In the genomic region with DNA sequence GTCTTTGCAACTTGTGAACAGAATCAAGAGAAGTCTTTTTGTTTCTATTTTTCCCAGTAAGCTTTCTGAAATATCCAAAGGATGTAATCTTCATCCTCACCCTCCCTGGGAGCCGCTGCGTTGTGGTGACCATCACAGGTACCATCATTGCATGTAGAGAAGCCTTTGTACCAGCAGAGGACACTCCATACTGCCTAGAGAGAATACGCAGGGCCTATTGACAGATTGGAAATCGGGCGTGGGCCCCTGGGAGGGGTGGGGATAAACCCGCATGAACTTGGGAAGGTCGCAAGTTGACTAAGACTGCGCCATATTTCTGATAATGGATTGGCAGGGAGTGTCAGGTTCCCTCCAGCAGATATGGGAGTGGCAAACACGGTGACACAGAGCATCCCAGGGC, we compare ENCODE assay signal across 1 cellular context.
A peak's percentile ranks its signal among the peaks of the same experiment; 100 is the strongest.
TF ChIP-seq lines count a peak whose summit lies in the region.

No MANE protein-coding gene starts in this region.

TF ChIP-seq in IMR-90, 13 proteins besides CTCF, POLR2A, EP300 and RAD21 (continued from another document):
- TF ChIP-seq ELK1 (IDR thresholded peaks at IDR 0.05; ENCODE audit: borderline replicate concordance, low read depth, low read length) (no peak), BHLHE40 (IDR thresholded peaks at IDR 0.05; ENCODE audit: low read depth, low read length) (no peak), SMC3 (IDR thresholded peaks at IDR 0.05; ENCODE audit: low read depth, low read length) (0 out of 2 replicates have a peak, but pooled peaks have one; percentile 2)
